26 cellular contexts compared by ENCODE assay signal in the genomic region with DNA sequence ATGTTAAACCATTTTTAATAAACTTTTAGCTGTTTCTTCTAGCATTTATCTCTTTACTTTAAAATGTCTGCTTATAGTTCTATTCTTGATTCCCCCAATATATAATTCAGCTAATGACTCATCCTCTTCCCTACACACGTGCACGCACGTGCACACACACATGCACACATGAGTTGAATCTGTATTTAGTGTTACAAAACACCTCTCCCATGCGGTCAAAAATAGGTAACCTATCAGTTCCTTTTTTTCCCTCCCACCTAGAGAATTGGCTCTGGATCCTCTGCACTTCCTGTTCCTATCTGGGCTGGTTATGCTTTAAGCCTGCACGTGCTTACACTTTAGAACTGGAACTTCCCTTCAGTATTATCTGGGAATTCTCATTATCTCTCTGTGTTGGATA.
A peak's percentile ranks its signal among the peaks of the same experiment; 100 is the strongest.
DNase-seq lines count a peak whose midpoint lies in the region; ATAC-seq, FAIRE-seq and TF ChIP-seq lines count a peak whose summit lies in the region.
"Had no signal": no experiment of that assay in that cellular context is flagged by ENCODE, and none has a peak within 500 bp of the region (broad histone marks: within the 10 kb centered on the region; RNA-seq: fewer than 3 reads in every experiment).

No MANE protein-coding gene starts in this region.

- no peak overlapping the region for H3K27ac ChIP-seq in K562 (ENCODE audit: extremely low read depth, low read depth, low read length)
- H3K27ac ChIP-seq: 22Rv1, brain microvascular endothelial cell, heart left ventricle, sigmoid colon, thyroid gland had no signal

- intact Hi-C loops in K562 (cut with micrococcal nuclease): no loop called here

- POLR2A ChIA-PET in K562 (lab: Yijun Ruan, JAX): no interaction called here

- peak; percentile 63 for ATAC-seq in HG03097 (IDR thresholded peaks at IDR 0.05; ENCODE audit: low FRiP score, unreplicated experiment)
- ATAC-seq in K562: no peak
- ATAC-seq: Right ventricle myocardium inferior, T-cell had no signal

- BruUV-seq in K562 (replicated peaks; lab: Mats Ljungman, UMichigan): no TSS peak

- WGBS in K562 (ENCODE audit: insufficient coverage, low coverage, missing lambda C conversion rate): 89% methylated on average over 5 of the region's 5 CpGs

- no peak overlapping the region for H2AFZ ChIP-seq in K562 (ENCODE audit: low read depth, low read length)

- DNase-seq in NOMO-1 treated with DMSO at 0.1 percent for 48 hours (lab: John Stamatoyannopoulos, UW; ENCODE audit: unreplicated experiment) (peak; percentile 26), NOMO-1 treated with dmso at 0.1 percent for 144 hours (lab: John Stamatoyannopoulos, UW; ENCODE audit: unreplicated experiment) (no peak), K562 (ENCODE audit: extremely low read depth in 1 of 4, low spot score in 3 of 4) (no peak), frontal cortex (ENCODE audit: low spot score in 2 of 2) (no peak)
- DNase-seq in stimulated activated CD4-positive, alpha-beta T cell treated with anti-CD3 and anti-CD28 coated beads, Interleukin-4, amount 100 ng/mL, for 1 hour: no peak
- no peak for DNase-seq in activated CD4-positive, alpha-beta T cell treated with anti-CD3 and anti-CD28 coated beads, Interleukin-2, amount 50 U/mL, for 1 hour
- DNase-seq in stimulated activated CD4-positive, alpha-beta T cell treated with anti-CD3 and anti-CD28 coated beads, Interleukin-12 subunit alpha, Interleukin-12 subunit beta, amount 100 ng/mL, for 4 hours: no peak
- DNase-seq: activated CD4-positive, alpha-beta T cell treated with anti-CD3 and anti-CD28 coated beads for 48 hours; activated naive CD8-positive, alpha-beta T cell treated with anti-CD3 and anti-CD28 coated beads, Interleukin-2, amount 10 ng/mL, durations not matched to agents 7 days and 5 days; AML-193; brain microvascular endothelial cell; DMS79; heart left ventricle; NCI-H1436; NCI-H2171; posterior cingulate gyrus; sigmoid colon; stimulated activated naive CD4-positive, alpha-beta T cell treated with Interleukin-2 at 50 U/mL for 16 hours; T-cell; thyroid gland had no signal

- no peak overlapping the region for H3K4me2 ChIP-seq in K562 (ENCODE audit: insufficient read depth, low read length)

- CTCF ChIA-PET in K562 (lab: Yijun Ruan, JAX; ENCODE audit: low intra/inter-chr PET ratio): no interaction called here

- no peak for TF ChIP-seq POLR2A in K562 (conservative IDR thresholded peaks at IDR 0.05)

- H3K9me1 ChIP-seq in K562 (ENCODE audit: control insufficient read depth, insufficient read depth, low read length): no peaks in the 10 kb centered on the region

- no peak overlapping the region for H3K4me3 ChIP-seq in K562
- H3K4me3 ChIP-seq: heart left ventricle, sigmoid colon, thyroid gland had no signal

- H3K9ac ChIP-seq in K562 (ENCODE audit: insufficient read depth in 1 of 2, low read depth in 2 of 2, low read length in 2 of 2): no peak overlapping the region

- no peak for FAIRE-seq in K562 (lab: Jason Lieb, UNC)
- no peak for FAIRE-seq in frontal cortex (lab: Jason Lieb, UNC)
- FAIRE-seq: colon, endometrium, H54 had no signal

- H3K79me2 ChIP-seq in K562 (ENCODE audit: control insufficient read depth, insufficient read depth, low read length): no peaks in the 10 kb centered on the region

- TF ChIP-seq CTCF in K562 (IDR thresholded peaks at IDR 0.05 in 2 of 3, conservative IDR thresholded peaks at IDR 0.05 in 1 of 3; ENCODE audit: insufficient read depth in 2 of 3, low read depth in 1 of 3, low read length in 3 of 3): no peak

- in situ Hi-C loops in K562 (cut with MboI): no loop called here

- H3K4me1 ChIP-seq in K562 (replicated peaks in 1 of 2; ENCODE audit: control insufficient read depth in 2 of 2, insufficient read depth in 2 of 2, low read length in 2 of 2): no peaks in the 10 kb centered on the region
- H3K4me1 ChIP-seq: heart left ventricle, sigmoid colon, thyroid gland had no signal

- no peaks in the 10 kb centered on the region for H4K20me1 ChIP-seq in K562 (replicated peaks; ENCODE audit: control insufficient read depth, insufficient read depth, low read length)

- no peak for TF ChIP-seq EP300 in K562 (IDR thresholded peaks at IDR 0.05; ENCODE audit: low read length)

- H3K27me3 ChIP-seq in K562 (ENCODE audit: control insufficient read depth in 2 of 2, insufficient read depth in 2 of 2, low read length in 2 of 2): no peaks in the 10 kb centered on the region
- H3K27me3 ChIP-seq: brain microvascular endothelial cell, heart left ventricle, sigmoid colon, thyroid gland had no signal

- TF ChIP-seq RAD21 in K562 (CRISPR knock-in tag; conservative IDR thresholded peaks at IDR 0.05 in 1 of 2, IDR thresholded peaks at IDR 0.05 in 1 of 2): no peak

- H3K36me3 ChIP-seq in K562 (ENCODE audit: control insufficient read depth, insufficient read depth, low read length): peaks cover 52% of the 10 kb centered on the region; the same call in 2 of the 3 replicates

- H3K9me3 ChIP-seq in K562 (replicated peaks; ENCODE audit: control insufficient read depth, insufficient read depth, low read depth, low read length): no peaks in the 10 kb centered on the region
- H3K9me3 ChIP-seq: heart left ventricle, sigmoid colon, thyroid gland had no signal

TF ChIP-seq in K562, 482 proteins besides CTCF, POLR2A, EP300 and RAD21:
- TF ChIP-seq FOXM1 (IDR thresholded peaks at IDR 0.05; ENCODE audit: low read depth) (no peak), FOXM1 (CRISPR knock-in tag; IDR thresholded peaks at IDR 0.05; ENCODE audit: low read depth) (no peak), SPI1 (IDR thresholded peaks at IDR 0.05; ENCODE audit: borderline replicate concordance, low read depth, low read length) (peak; percentile 66; the same call in 1 of the 2 replicates)
